Comparison of ENCODE assay signal across 2 cellular contexts in genomic region chr15:32716960-32717289, GRCh38.
TF ChIP-seq lines count a peak whose summit lies in the region.

No MANE protein-coding gene starts in this region.

TF ChIP-seq in A549, 52 proteins besides CTCF, POLR2A, EP300 and RAD21 (continued from another document):
- TF ChIP-seq HES2 (IDR thresholded peaks at IDR 0.05), result no peak

TF ChIP-seq in GM23338, 12 proteins besides CTCF, POLR2A, EP300 and RAD21 (continued from another document):
- TF ChIP-seq ZNF462 (CRISPR knock-in tag; IDR thresholded peaks at IDR 0.05) (no peak), CREB1 (CRISPR knock-in tag; IDR thresholded peaks at IDR 0.05; ENCODE audit: low read depth) (no peak), ZNF331 (CRISPR knock-in tag; IDR thresholded peaks at IDR 0.05; ENCODE audit: low read depth) (no peak), POLR2AphosphoS5 (IDR thresholded peaks at IDR 0.05; ENCODE audit: low read depth) (no peak), JUNB (IDR thresholded peaks at IDR 0.05; ENCODE audit: unreplicated experiment) (no peak)
